Comparison of ENCODE assay signal across 1 cellular context in the genomic region with DNA sequence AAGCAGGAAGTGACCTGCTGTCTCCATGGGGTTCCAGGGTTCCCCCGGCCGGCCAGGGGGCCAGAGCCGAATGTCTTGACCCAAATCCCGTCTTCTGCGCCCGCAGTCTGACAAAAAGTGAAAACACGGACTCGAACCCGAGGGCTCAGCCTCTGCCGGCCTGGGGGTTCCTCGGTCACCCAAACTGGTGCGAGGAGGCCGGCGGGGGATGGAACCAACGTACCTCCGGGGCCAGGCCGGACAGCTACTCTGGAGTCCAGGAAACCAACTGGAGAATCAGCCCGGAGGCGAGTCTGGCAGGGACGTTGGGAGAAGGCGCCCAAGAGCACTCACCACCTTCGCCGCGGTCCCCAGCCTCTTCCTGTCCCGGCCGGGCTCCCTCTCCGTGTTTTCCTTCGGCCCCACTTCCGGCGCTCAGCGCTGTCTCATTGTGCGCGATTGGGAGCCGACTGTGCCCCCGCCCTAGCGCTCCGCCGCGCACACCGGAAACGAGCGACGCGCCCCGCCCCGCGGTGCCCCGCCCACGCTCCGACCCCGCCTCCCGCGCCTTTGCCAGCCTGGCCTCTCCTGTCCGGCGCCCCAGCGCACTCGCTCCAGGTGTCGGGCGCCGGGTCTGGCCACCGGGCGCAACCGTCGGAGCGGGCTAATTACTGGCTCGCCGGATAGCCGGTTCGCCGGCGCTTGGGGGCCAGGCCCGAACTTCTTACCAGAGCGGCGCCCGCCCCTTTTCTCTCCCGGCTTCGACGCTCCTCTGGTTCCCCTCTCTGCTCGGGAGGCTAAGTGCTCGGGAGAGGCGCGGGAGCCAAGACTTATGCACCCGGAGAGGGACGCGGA.
A peak's percentile ranks its signal among the peaks of the same experiment; 100 is the strongest.
TF ChIP-seq lines count a peak whose summit lies in the region.

A gene with protein sequence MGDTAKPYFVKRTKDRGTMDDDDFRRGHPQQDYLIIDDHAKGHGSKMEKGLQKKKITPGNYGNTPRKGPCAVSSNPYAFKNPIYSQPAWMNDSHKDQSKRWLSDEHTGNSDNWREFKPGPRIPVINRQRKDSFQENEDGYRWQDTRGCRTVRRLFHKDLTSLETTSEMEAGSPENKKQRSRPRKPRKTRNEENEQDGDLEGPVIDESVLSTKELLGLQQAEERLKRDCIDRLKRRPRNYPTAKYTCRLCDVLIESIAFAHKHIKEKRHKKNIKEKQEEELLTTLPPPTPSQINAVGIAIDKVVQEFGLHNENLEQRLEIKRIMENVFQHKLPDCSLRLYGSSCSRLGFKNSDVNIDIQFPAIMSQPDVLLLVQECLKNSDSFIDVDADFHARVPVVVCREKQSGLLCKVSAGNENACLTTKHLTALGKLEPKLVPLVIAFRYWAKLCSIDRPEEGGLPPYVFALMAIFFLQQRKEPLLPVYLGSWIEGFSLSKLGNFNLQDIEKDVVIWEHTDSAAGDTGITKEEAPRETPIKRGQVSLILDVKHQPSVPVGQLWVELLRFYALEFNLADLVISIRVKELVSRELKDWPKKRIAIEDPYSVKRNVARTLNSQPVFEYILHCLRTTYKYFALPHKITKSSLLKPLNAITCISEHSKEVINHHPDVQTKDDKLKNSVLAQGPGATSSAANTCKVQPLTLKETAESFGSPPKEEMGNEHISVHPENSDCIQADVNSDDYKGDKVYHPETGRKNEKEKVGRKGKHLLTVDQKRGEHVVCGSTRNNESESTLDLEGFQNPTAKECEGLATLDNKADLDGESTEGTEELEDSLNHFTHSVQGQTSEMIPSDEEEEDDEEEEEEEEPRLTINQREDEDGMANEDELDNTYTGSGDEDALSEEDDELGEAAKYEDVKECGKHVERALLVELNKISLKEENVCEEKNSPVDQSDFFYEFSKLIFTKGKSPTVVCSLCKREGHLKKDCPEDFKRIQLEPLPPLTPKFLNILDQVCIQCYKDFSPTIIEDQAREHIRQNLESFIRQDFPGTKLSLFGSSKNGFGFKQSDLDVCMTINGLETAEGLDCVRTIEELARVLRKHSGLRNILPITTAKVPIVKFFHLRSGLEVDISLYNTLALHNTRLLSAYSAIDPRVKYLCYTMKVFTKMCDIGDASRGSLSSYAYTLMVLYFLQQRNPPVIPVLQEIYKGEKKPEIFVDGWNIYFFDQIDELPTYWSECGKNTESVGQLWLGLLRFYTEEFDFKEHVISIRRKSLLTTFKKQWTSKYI (N-terminal part only) (minus strand): TSS at position 363 of the 834 bp plus-strand sequence. CDS start 1,211 bp downstream, outside the sequence.

TF ChIP-seq in IMR-90, 13 proteins besides CTCF, POLR2A, EP300 and RAD21 (continued from another document):
- no peak for TF ChIP-seq MAFK (IDR thresholded peaks at IDR 0.05; ENCODE audit: low read depth, low read length)
- peak; percentile 10; the same call in 1 of the 2 replicates for TF ChIP-seq FOS (IDR thresholded peaks at IDR 0.05; ENCODE audit: low read depth, low read length)
- TF ChIP-seq CHD1 (IDR thresholded peaks at IDR 0.05; ENCODE audit: low read depth, low read length): no peak
- peak; percentile 64 for TF ChIP-seq NFE2L2 (IDR thresholded peaks at IDR 0.05; ENCODE audit: low read depth, low read length)
- TF ChIP-seq MXI1 (IDR thresholded peaks at IDR 0.05; ENCODE audit: borderline replicate concordance, low read depth, low read length): peak; percentile 15; the same call in 1 of the 2 replicates
